Comparison of ENCODE assay signal across 27 cellular contexts in the genomic region with DNA sequence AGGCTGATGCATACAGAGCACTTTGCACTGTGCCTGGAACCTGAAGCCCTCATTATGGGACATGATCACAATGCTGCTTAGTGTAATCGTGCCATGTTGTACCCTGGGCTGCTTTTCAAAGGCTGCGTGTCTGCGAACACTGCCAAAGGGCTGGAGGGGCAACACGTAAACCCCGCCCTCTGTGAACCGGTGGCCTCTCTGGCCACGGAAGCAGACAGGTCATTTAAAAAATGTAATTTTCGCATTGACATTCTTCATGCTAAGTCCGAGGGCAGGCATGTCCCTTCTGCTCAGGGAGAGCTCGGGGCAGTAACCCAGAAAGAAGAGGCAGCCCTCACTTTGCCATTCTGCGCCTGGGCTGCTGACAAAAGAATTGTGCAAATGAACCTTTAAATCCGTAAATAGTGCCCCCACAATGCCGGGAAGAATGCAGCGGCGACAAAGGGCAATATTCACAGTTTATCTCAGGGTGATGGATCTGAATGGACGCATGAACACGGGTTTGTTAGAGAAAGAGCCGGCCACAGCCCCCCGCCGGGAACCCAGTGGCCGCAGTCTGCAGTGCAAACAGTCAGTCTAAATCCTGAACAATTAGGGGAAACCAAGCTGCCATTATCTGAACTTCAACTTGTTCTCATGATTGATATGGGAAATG.
A peak's percentile ranks its signal among the peaks of the same experiment; 100 is the strongest.
DNase-seq lines count a peak whose midpoint lies in the region; FAIRE-seq and TF ChIP-seq lines count a peak whose summit lies in the region.
"Had no signal": no experiment of that assay in that cellular context is flagged by ENCODE, and none has a peak within 500 bp of the region (broad histone marks: within the 10 kb centered on the region; RNA-seq: fewer than 3 reads in every experiment).

No MANE protein-coding gene starts in this region.

- no peak overlapping the region for H3K4me3 ChIP-seq in WERI-Rb-1 (ENCODE audit: low read depth, low read length)
- H3K4me3 ChIP-seq: PC-9 had no signal

- no peak for TF ChIP-seq CTCF in WERI-Rb-1 (IDR thresholded peaks at IDR 0.05; ENCODE audit: low read depth, low read length)

- H3K27me3 ChIP-seq in WERI-Rb-1 (ENCODE audit: insufficient read depth, low read depth, severe bottlenecking), result no peaks in the 10 kb centered on the region
- H3K27me3 ChIP-seq: brain microvascular endothelial cell had no signal

- no peak overlapping the region for H3K27ac ChIP-seq in WERI-Rb-1
- H3K27ac ChIP-seq: 22Rv1, brain microvascular endothelial cell, C4-2B, dorsolateral prefrontal cortex, PC-9 had no signal

- DNase-seq in NCI-H748 (lab: John Stamatoyannopoulos, UW; ENCODE audit: unreplicated experiment), result peak; percentile 33
- DNase-seq in NCI-H748 treated with DMSO at 0.1 percent for 48 hours (lab: John Stamatoyannopoulos, UW), result no peak
- DNase-seq in astrocyte of the hippocampus (ENCODE audit: low read depth, low spot score), result peak; percentile 56
- peak; percentile 45 for DNase-seq in iPS-NIHi11 (ENCODE audit: low spot score)
- DNase-seq in retina, result peak; percentile 92
- no peak for DNase-seq in frontal cortex (ENCODE audit: low spot score in 2 of 2)
- DNase-seq in cerebellum (ENCODE audit: low spot score), result no peak
- no peak for DNase-seq in WERI-Rb-1
- DNase-seq: activated CD4-positive, alpha-beta memory T cell treated with anti-CD3 and anti-CD28 coated beads for 36 hours; activated CD8-positive, alpha-beta memory T cell treated with anti-CD3 and anti-CD28 coated beads, Interleukin-2, amount 50 U/mL, for 4 hours; activated naive CD4-positive, alpha-beta T cell treated with Interleukin-2 at 50 U/mL for 16 hours; brain microvascular endothelial cell; cerebellar nuclear complex; COR-L47; dorsolateral prefrontal cortex; hippocampal formation; NCI-H1694; NCI-H524 treated with DMSO at 0.1 percent for 48 hours; PC-9; SK-N-SH; stimulated activated CD4-positive, alpha-beta T cell treated with anti-CD3 and anti-CD28 coated beads, Interleukin-15, amount 100 ng/mL, for 24 hours; substantia nigra had no signal

- H3K36me3 ChIP-seq in WERI-Rb-1, result no peaks in the 10 kb centered on the region
- H3K36me3 ChIP-seq: brain microvascular endothelial cell had no signal

- no peak for FAIRE-seq in frontal cortex (lab: Jason Lieb, UNC)
- FAIRE-seq: endothelial cell of umbilical vein, GM12892, TTC549 had no signal

- H3K9me3 ChIP-seq in WERI-Rb-1 (ENCODE audit: severe bottlenecking), result no peaks in the 10 kb centered on the region

Comparison
In these comparisons a context has a peak if more than half of its experiments do, and no peak if none do; other contexts are left out.
1. DNase-seq: peak in NCI-H748 (single experiment), astrocyte of the hippocampus (single experiment), iPS-NIHi11 (single experiment) and retina (single experiment); none in NCI-H748 treated with DMSO at 0.1 percent for 48 hours (single experiment), frontal cortex (0 of 2), cerebellum (single experiment) and WERI-Rb-1 (single experiment).